In the genomic region with DNA sequence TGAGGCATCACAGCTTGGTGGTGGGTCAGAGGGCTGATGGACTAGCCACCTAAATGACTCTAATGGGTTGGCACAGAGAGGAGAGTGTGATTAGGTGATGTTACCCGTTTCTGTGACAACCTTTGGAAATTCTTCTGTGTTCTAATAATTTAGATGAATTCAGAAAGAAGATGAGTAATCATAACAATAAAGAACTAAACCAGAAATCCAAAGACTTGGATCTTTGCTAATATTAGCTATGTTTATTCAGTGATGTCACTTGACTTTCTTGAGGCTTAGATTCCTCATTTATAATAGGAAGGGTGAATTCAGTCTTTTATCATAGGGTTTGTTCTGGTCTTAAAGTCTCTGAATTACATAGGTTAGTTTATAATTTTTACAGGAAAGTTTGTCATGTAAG, we compare ENCODE assay signal across 15 cellular contexts.
"Had no signal": no experiment of that assay in that cellular context is flagged by ENCODE, and none has a peak within 500 bp of the region (broad histone marks: within the 10 kb centered on the region; RNA-seq: fewer than 3 reads in every experiment).

No MANE protein-coding gene starts in this region.

- H3K27ac ChIP-seq: adrenal gland, left ventricle myocardium inferior, prostate gland, right atrium auricular region, tibial nerve had no signal

- H3K27me3 ChIP-seq: right atrium auricular region had no signal

- H3K4me1 ChIP-seq: adrenal gland, left ventricle myocardium inferior, prostate gland, right atrium auricular region, tibial nerve had no signal

- DNase-seq: activated CD4-positive, alpha-beta T cell treated with anti-CD3 and anti-CD28 coated beads for 36 hours; activated CD4-positive, alpha-beta T cell treated with anti-CD3 and anti-CD28 coated beads, Interleukin-2, amount 50 U/mL, for 48 hours; activated gamma-delta T cell treated with Interleukin-2 at 50 U/mL for 16 hours; adrenal gland; effector CD4-positive, alpha-beta T cell; head of caudate nucleus; left ventricle myocardium inferior; occipital lobe; stimulated activated CD4-positive, alpha-beta T cell treated with anti-CD3 and anti-CD28 coated beads, Interleukin-2, amount 100 ng/mL, for 24 hours; stimulated activated naive CD8-positive, alpha-beta T cell treated with anti-CD3 and anti-CD28 coated beads, Interleukin-15, Interleukin-2, amounts not matched to agents 100 U/mL and 50 U/mL, for 24 hours had no signal

- H3K4me3 ChIP-seq: adrenal gland, left ventricle myocardium inferior, prostate gland, right atrium auricular region, tibial nerve had no signal

- H3K36me3 ChIP-seq: adrenal gland, left ventricle myocardium inferior, prostate gland, right atrium auricular region, tibial nerve had no signal

- H3K9me3 ChIP-seq: adrenal gland, left ventricle myocardium inferior, prostate gland, right atrium auricular region, tibial nerve had no signal

- ATAC-seq: activated CD4-positive, alpha-beta T cell treated with anti-CD3 and anti-CD28 coated beads for 36 hours; activated naive CD4-positive, alpha-beta T cell treated with anti-CD3 and anti-CD28 coated beads, Interleukin-2, amount 50 U/mL, for 72 hours; stimulated activated naive CD8-positive, alpha-beta T cell treated with anti-CD3 and anti-CD28 coated beads, Interleukin-15, Interleukin-2, amounts not matched to agents 100 U/mL and 50 U/mL, for 24 hours; WTC11 had no signal
